ENCODE assay signal across 35 cellular contexts in genomic region chr5:6903934-6904333, GRCh38.
"Had no signal": no experiment of that assay in that cellular context is flagged by ENCODE, and none has a peak within 500 bp of the region (broad histone marks: within the 10 kb centered on the region; RNA-seq: fewer than 3 reads in every experiment).

No MANE protein-coding gene starts in this region.

- DNase-seq: Karpas-422, Kasumi-1, MG63, MM.1S, MV-4-11, NCI-H1048, NCI-H1092, NCI-H1092 treated with DMSO at 0.1 percent for 48 hours, NCI-H1105, NCI-H1105 treated with DMSO at 0.1 percent for 48 hours, NCI-H1417, NCI-H1417 treated with DMSO at 0.1 percent for 48 hours, NCI-H1436, NCI-H1436 treated with DMSO at 0.1 percent for 48 hours, NCI-H146, NCI-H1694, NCI-H1694 treated with DMSO at 0.1 percent for 48 hours, NCI-H187, NCI-H187 treated with DMSO at 0.1 percent for 48 hours, NCI-H1930, NCI-H2029, NCI-H2029 treated with DMSO at 0.1 percent for 48 hours, NCI-H2081, NCI-H2081 treated with DMSO at 0.1 percent for 48 hours, NCI-H2107, NCI-H2171, NCI-H2171 treated with DMSO at 0.1 percent for 48 hours, NCI-H2227 treated with DMSO at 0.1 percent for 48 hours, NCI-H226, NCI-H345, NCI-H446, NCI-H446 treated with DMSO at 0.1 percent for 48 hours, NCI-H510A, NCI-H510A treated with DMSO at 0.1 percent for 48 hours had no signal

- H3K27me3 ChIP-seq: MG63 had no signal

- H3K36me3 ChIP-seq: MG63 had no signal

- H3K27ac ChIP-seq: KMS-11 had no signal

- H3K9me3 ChIP-seq: MG63 had no signal

- H3K4me3 ChIP-seq: MG63 had no signal
